8 cellular contexts compared by ENCODE assay signal in genomic region chr20:54123587-54124180, GRCh38. TPM values are rescaled to one million over a fixed set of nuclear protein-coding genes. Genes with fewer than 3 reads are reported as not detected.
DNase-seq lines count a peak whose midpoint lies in the region; ATAC-seq and TF ChIP-seq lines count a peak whose summit lies in the region.

No MANE protein-coding gene starts in this region.

- H2AFZ ChIP-seq in ACC112 (ENCODE audit: low read length, unreplicated experiment): no peak overlapping the region

- intact Hi-C loops in left lung (cut with DNase I): no loop called here

- no peaks in the 10 kb centered on the region for H3K79me2 ChIP-seq in ACC112 (ENCODE audit: control insufficient read depth, insufficient read depth, low read length, unreplicated experiment)

- H3K36me3 ChIP-seq in ACC112 (ENCODE audit: insufficient read depth, low read length) (no peaks in the 10 kb centered on the region), left lung (no peaks in the 10 kb centered on the region)

- H3K27ac ChIP-seq in ACC112 (ENCODE audit: low read depth, low read length) (peak overlapping the region; percentile 57), left lung (peak overlapping the region; percentile 53 to 72)

- TF ChIP-seq CTCF in astrocyte of the spinal cord (IDR thresholded peaks at IDR 0.05; ENCODE audit: low read depth, low read length) (no peak), left lung (IDR thresholded peaks at IDR 0.05) (no peak)

- H3K4me3 ChIP-seq in ACC112 (ENCODE audit: low read depth, low read length) (no peak overlapping the region), astrocyte of the spinal cord (ENCODE audit: low read depth, low read length) (no peak overlapping the region), left lung (no peak overlapping the region)

- H3K9me3 ChIP-seq in left lung: no peaks in the 10 kb centered on the region

- ATAC-seq in left lung (peak; percentile 97), HG03135 (IDR thresholded peaks at IDR 0.05; ENCODE audit: unreplicated experiment) (no peak)

- no peaks in the 10 kb centered on the region for H3K27me3 ChIP-seq in ACC112 (ENCODE audit: insufficient read depth, low read length)
- H3K27me3 ChIP-seq in left lung: no peaks in the 10 kb centered on the region

- H3K4me1 ChIP-seq in ACC112 (ENCODE audit: control insufficient read depth, insufficient read depth, low read length, unreplicated experiment): peaks cover 36% of the 10 kb centered on the region
- peaks cover 0 to 11% of the 10 kb centered on the region in 2 donors for H3K4me1 ChIP-seq in left lung

- DNase-seq in HT-29 (ENCODE audit: low spot score) (peak; percentile 99), astrocyte of the spinal cord (ENCODE audit: low read depth, low spot score) (peak; percentile 96), left lung (peak; percentile 79 to 86), KBM-7 (no peak), occipital lobe (lab: John Stamatoyannopoulos, UW) (no peak)
- no peak for DNase-seq in activated CD8-positive, alpha-beta memory T cell treated with anti-CD3 and anti-CD28 coated beads, Interleukin-2, amount 50 U/mL, for 4 hours

- in situ Hi-C loops in astrocyte of the spinal cord (cut with HindIII; ENCODE audit: low sequenced_read_pairs) (no loop called here), KBM-7 (cut with MboI; ENCODE audit: low pct_unique_long_range_greater_than_20kb, low sequenced_read_pairs) (loop anchor here (25.0 kb wide), 1 partner anchor 514 kb away; no protein-coding TSS in a partner anchor)

RNA-seq across cellular contexts. Expression of gene CYP24A1, which starts 50.1 kb away (rescaled TPM):
- 1.1 and 1.9 TPM in 2 replicates for total RNA-seq in HT-29 (2014; rRNA removed; shearing (Covaris generic))
- total RNA-seq in left lung (1 to 10 TPM in 1 of 2 donors, under 1 TPM in 1; 0.64 to 3.4 TPM), occipital lobe (not detected)

RNA-seq across cellular contexts. Expression of gene BCAS1, which starts 53.3 kb away (rescaled TPM):
- total RNA-seq in HT-29 (2014; rRNA removed; shearing (Covaris generic)): 39.5 and 42.4 TPM in 2 replicates
- total RNA-seq in left lung (1 to 10 TPM in 1 of 2 donors, under 1 TPM in 1; 0.99 to 1.6 TPM), occipital lobe (3.0 TPM)

Comparison
In these comparisons a context has a peak if more than half of its experiments do, and no peak if none do; other contexts are left out.
1. DNase-seq: peak in HT-29 (single experiment), astrocyte of the spinal cord (single experiment) and left lung (2 of 2); none in KBM-7 (single experiment), occipital lobe (single experiment) and activated CD8-positive, alpha-beta memory T cell treated with anti-CD3 and anti-CD28 coated beads, Interleukin-2, amount 50 U/mL, for 4 hours (single experiment).
2. RNA of gene BCAS1, which starts 53.3 kb away (total RNA-seq): 39.5 to 42.4 TPM in HT-29; 3.0 TPM in occipital lobe (single experiment) and 0.99 to 1.6 TPM in left lung; every median in the first group is over 10 times any median in the second.